ENCODE assay signal across 8 cellular contexts in genomic region chr9:127899200-127899943, GRCh38. TPM values are rescaled to one million over a fixed set of nuclear protein-coding genes. Genes with fewer than 3 reads are reported as not detected.
DNase-seq lines count a peak whose midpoint lies in the region; ATAC-seq, FAIRE-seq and TF ChIP-seq lines count a peak whose summit lies in the region.

Gene ST6GALNAC6, minus strand, starts transcription at chr9:127899603. Its CDS starts 1,622 bp downstream, at chr9:127897981.

- no peak for TF ChIP-seq EP300 in K562 (IDR thresholded peaks at IDR 0.05; ENCODE audit: low read length)

- intact Hi-C loops in K562 (cut with micrococcal nuclease), result no loop called here

- H3K36me3 ChIP-seq in KOPT-K1 (ENCODE audit: insufficient read depth, low read length), result peaks cover 17% of the 10 kb centered on the region
- peaks cover 27% of the 10 kb centered on the region for H3K36me3 ChIP-seq in K562 (ENCODE audit: control insufficient read depth, insufficient read depth, low read length)
- H3K36me3 ChIP-seq in rectal smooth muscle tissue (ENCODE audit: control insufficient read depth, insufficient read depth, low read length), result peaks cover 20% of the 10 kb centered on the region

- no peak for TF ChIP-seq CTCF in K562 (IDR thresholded peaks at IDR 0.05 in 2 of 3, conservative IDR thresholded peaks at IDR 0.05 in 1 of 3; ENCODE audit: insufficient read depth in 2 of 3, low read depth in 1 of 3, low read length in 3 of 3)

- H3K9ac ChIP-seq in K562 (ENCODE audit: insufficient read depth in 1 of 2, low read depth in 2 of 2, low read length in 2 of 2) (peak within 1 kb of the TSS; percentile 74 to 95), rectal smooth muscle tissue (ENCODE audit: low read length) (peak within 1 kb of the TSS; percentile 83)

- peak within 1 kb of the TSS; percentile 88 for H2AFZ ChIP-seq in K562 (ENCODE audit: low read depth, low read length)

- POLR2A ChIA-PET in K562 (lab: Yijun Ruan, JAX), result interaction anchor here (0.6 to 1.8 kb wide), 5 partner anchors 10 to 84 kb away, joined by 3 to 6 read pairs (median 4); partner anchors contain the start of gene ST6GALNAC4

- no peak; the same call in 1 of the 2 replicates for TF ChIP-seq POLR2A in K562 (conservative IDR thresholded peaks at IDR 0.05)

- FAIRE-seq in K562 (lab: Jason Lieb, UNC), result no peak

- ATAC-seq in GM21447 (IDR thresholded peaks at IDR 0.05; ENCODE audit: unreplicated experiment) (peak; percentile 44), K562 (peak; percentile 73), GM18873 (IDR thresholded peaks at IDR 0.05; ENCODE audit: low FRiP score, unreplicated experiment) (no peak)

- peak; percentile 20 for DNase-seq in DMS79 (lab: John Stamatoyannopoulos, UW)
- DNase-seq in T-helper 22 cell (ENCODE audit: low read depth), result peak; percentile 55
- peak; percentile 86 to 92 (median 91) for DNase-seq in K562 (ENCODE audit: extremely low read depth in 1 of 4, low spot score in 3 of 4)
- DNase-seq in hippocampal formation (lab: John Stamatoyannopoulos, UW), result peak; percentile 66 to 70

- in situ Hi-C loops in K562 (cut with MboI), result no loop called here

- CTCF ChIA-PET in K562 (lab: Yijun Ruan, JAX; ENCODE audit: low intra/inter-chr PET ratio), result no interaction called here

- no peak for TF ChIP-seq RAD21 in K562 (CRISPR knock-in tag; conservative IDR thresholded peaks at IDR 0.05 in 1 of 2, IDR thresholded peaks at IDR 0.05 in 1 of 2)

- H3K79me2 ChIP-seq in K562 (ENCODE audit: control insufficient read depth, insufficient read depth, low read length), result peaks cover 27% of the 10 kb centered on the region

- H3K9me3 ChIP-seq in KOPT-K1 (ENCODE audit: insufficient read depth, low read length, poor library complexity, severe bottlenecking) (no peaks in the 10 kb centered on the region), K562 (replicated peaks; ENCODE audit: control insufficient read depth, insufficient read depth, low read depth, low read length) (no peaks in the 10 kb centered on the region)

- no TSS peak for BruUV-seq in K562 (replicated peaks; lab: Mats Ljungman, UMichigan)

- WGBS in K562 (ENCODE audit: insufficient coverage, low coverage, missing lambda C conversion rate), result 5% methylated on average over 14 of the region's 80 CpGs

- H3K4me1 ChIP-seq in K562 (replicated peaks in 1 of 2; ENCODE audit: control insufficient read depth in 2 of 2, insufficient read depth in 2 of 2, low read length in 2 of 2), result peaks cover 21 to 59% of the 10 kb centered on the region in 2 experiments
- H3K4me1 ChIP-seq in rectal smooth muscle tissue (ENCODE audit: control insufficient read depth, insufficient read depth, low read length), result peaks cover 15% of the 10 kb centered on the region

- peak within 1 kb of the TSS; percentile 82 for H3K4me2 ChIP-seq in K562 (ENCODE audit: insufficient read depth, low read length)

- no peaks in the 10 kb centered on the region for H3K9me1 ChIP-seq in K562 (ENCODE audit: control insufficient read depth, insufficient read depth, low read length)

- no peaks in the 10 kb centered on the region; the same call in 1 of the 2 replicates for H4K20me1 ChIP-seq in K562 (replicated peaks; ENCODE audit: control insufficient read depth, insufficient read depth, low read length)

- H3K4me3 ChIP-seq in K562 (peak within 1 kb of the TSS; percentile 93), rectal smooth muscle tissue (ENCODE audit: low read length) (peak within 1 kb of the TSS; percentile 90)

- H3K27me3 ChIP-seq in K562 (ENCODE audit: control insufficient read depth in 2 of 2, insufficient read depth in 2 of 2, low read length in 2 of 2) (no peaks in the 10 kb centered on the region), rectal smooth muscle tissue (ENCODE audit: control insufficient read depth, insufficient read depth, low read length) (no peaks in the 10 kb centered on the region)

- H3K27ac ChIP-seq in KOPT-K1 (ENCODE audit: low read depth, low read length, poor library complexity, severe bottlenecking) (peak within 1 kb of the TSS; percentile 53), K562 (ENCODE audit: extremely low read depth, low read depth, low read length) (peak within 1 kb of the TSS; percentile 81), rectal smooth muscle tissue (ENCODE audit: low read depth, low read length) (peak within 1 kb of the TSS; percentile 88)

TF ChIP-seq in K562, 482 proteins besides CTCF, POLR2A, EP300 and RAD21 (continues in another document):
- no peak for TF ChIP-seq TFAM (CRISPR knock-in tag; conservative IDR thresholded peaks at IDR 0.05)
- TF ChIP-seq RBM39 (optimal IDR thresholded peaks at IDR 0.05; ENCODE audit: low read depth, low read length), result no peak
- TF ChIP-seq ATF1 (CRISPR knock-in tag; IDR thresholded peaks at IDR 0.05), result no peak
- no peak for TF ChIP-seq ATF1 (tag; IDR thresholded peaks at IDR 0.05)
- TF ChIP-seq ZNF764 (CRISPR knock-in tag; IDR thresholded peaks at IDR 0.05; ENCODE audit: low read depth), result no peak
- TF ChIP-seq NFIC (IDR thresholded peaks at IDR 0.05), result 0 out of 2 replicates have a peak, but pooled peaks have one; percentile 0
- no peak for TF ChIP-seq AFF1 (IDR thresholded peaks at IDR 0.05; ENCODE audit: low read depth in 1 of 2, partially characterized antibody in 2 of 2)
- TF ChIP-seq HMG20B (CRISPR knock-in tag; IDR thresholded peaks at IDR 0.05), result no peak
- no peak for TF ChIP-seq TARDBP (IDR thresholded peaks at IDR 0.05)
- no peak for TF ChIP-seq U2AF1 (optimal IDR thresholded peaks at IDR 0.05; ENCODE audit: low read depth, low read length)
- no peak for TF ChIP-seq PREB (CRISPR knock-in tag; IDR thresholded peaks at IDR 0.05)
- TF ChIP-seq POLR2G (IDR thresholded peaks at IDR 0.05; ENCODE audit: low read depth, low read length), result peak; percentile 73
- no peak for TF ChIP-seq EWSR1 (IDR thresholded peaks at IDR 0.05; ENCODE audit: borderline replicate concordance, low read depth, partially characterized antibody)
- peak; percentile 37 for TF ChIP-seq TBP (optimal IDR thresholded peaks at IDR 0.05; ENCODE audit: low read depth, low read length)
- no peak for TF ChIP-seq POLR2B (IDR thresholded peaks at IDR 0.05; ENCODE audit: low read depth, partially characterized antibody)
- TF ChIP-seq ILF3 (IDR thresholded peaks at IDR 0.05; ENCODE audit: borderline replicate concordance), result no peak
- no peak for TF ChIP-seq SLC30A9 (CRISPR knock-in tag; IDR thresholded peaks at IDR 0.05)

RNA-seq across cellular contexts. Expression of gene ST6GALNAC6, which starts in this region (rescaled TPM):
- 18.9 and 41.8 TPM in 2 replicates for total RNA-seq in K562 (2011; cell fraction: chromatin; rRNA removed; ENCODE audit: low replicate concordance)
- total RNA-seq in K562 (2011; cell fraction: nucleolus; rRNA removed), result 25.3 and 31.9 TPM in 2 replicates
- 19.5 and 22.4 TPM in 2 replicates for total RNA-seq in K562 (2011; cell fraction: nucleoplasm; rRNA removed)
- total RNA-seq in K562 (2014; rRNA removed) (13.0 and 16.0 TPM in 2 replicates), K562 (2014; rRNA removed; fragmentation: Illumina TruSeq; extraction: Trizol) (6.4 and 8.2 TPM in 2 replicates), K562 (2015; rRNA removed; fragmentation: Illumina TruSeq; extraction: Trizol) (16.8 and 17.0 TPM in 2 replicates), K562 (2021) (17.3 and 18.7 TPM in 2 replicates)
- polyA plus RNA-seq in K562 (2011; rRNA removed) (23.0 and 23.7 TPM in 2 replicates), K562 (2014; fragmentation: Illumina TruSeq; extraction: Trizol) (14.5 and 15.6 TPM in 2 replicates), K562 (2014; fragmentation: Nextera tagmentation; extraction: Ambion mirVana) (under 1 TPM; 0.13 to 0.20 TPM), K562 (2014; rRNA removed) (16.4 and 19.0 TPM in 2 replicates)
- 30.5 and 46.9 TPM in 2 replicates for polyA plus RNA-seq in K562 (2011; cell fraction: cytosol; rRNA removed)
- 51.3 and 78.0 TPM in 2 replicates for polyA plus RNA-seq in K562 (2011; cell fraction: nucleus; rRNA removed)
- polyA plus RNA-seq in K562 (2012), result 13.2 and 13.7 TPM in 2 replicates
- 5.5 and 6.3 TPM in 2 replicates for polyA minus RNA-seq in K562 (2011; rRNA and poly(A)+ RNA removed)
- 3.5 and 5.2 TPM in 2 replicates for polyA minus RNA-seq in K562 (2011; cell fraction: cytosol; rRNA and poly(A)+ RNA removed)
- 10.4 and 11.2 TPM in 2 replicates for polyA minus RNA-seq in K562 (2011; cell fraction: nucleus; rRNA and poly(A)+ RNA removed)

Comparison
In these comparisons a context has a peak if more than half of its experiments do, and no peak if none do; other contexts are left out.
1. DNase-seq: peak in every context shown above with its lines; median percentile 91 in K562; 68 in hippocampal formation; 55 in T-helper 22 cell; 20 in DMS79.